8 cellular contexts compared by ENCODE assay signal in genomic region chr1:24027838-24028468, GRCh38.
DNase-seq lines count a peak whose midpoint lies in the region; ATAC-seq lines count a peak whose summit lies in the region.

No MANE protein-coding gene starts in this region.

- ATAC-seq in GM18867 (IDR thresholded peaks at IDR 0.05; ENCODE audit: unreplicated experiment) (no peak), HG03097 (IDR thresholded peaks at IDR 0.05; ENCODE audit: low FRiP score, unreplicated experiment) (no peak)

- DNase-seq in NCI-H2107 treated with DMSO at 0.1 percent for 48 hours (lab: John Stamatoyannopoulos, UW; ENCODE audit: unreplicated experiment) (peak; percentile 68), NCI-H2107 (lab: John Stamatoyannopoulos, UW) (no peak), NCI-H226 (peak; percentile 32), dedifferentiated amniotic fluid mesenchymal stem cell (ENCODE audit: extremely low spot score) (peak; percentile 52), midbrain (lab: John Stamatoyannopoulos, UW) (peak; percentile 6)
- DNase-seq in activated T-cell treated with anti-CD3 and anti-CD28 coated beads, Interleukin-2, amount 50 U/mL, for 1 hour = no peak

Comparison
In these comparisons a context has a peak if more than half of its experiments do, and no peak if none do; other contexts are left out.
1. DNase-seq: peak in NCI-H2107 treated with DMSO at 0.1 percent for 48 hours (single experiment), NCI-H226 (single experiment), dedifferentiated amniotic fluid mesenchymal stem cell (single experiment) and midbrain (single experiment); none in NCI-H2107 (single experiment) and activated T-cell treated with anti-CD3 and anti-CD28 coated beads, Interleukin-2, amount 50 U/mL, for 1 hour (single experiment).